Comparison of ENCODE assay signal across 24 cellular contexts in genomic region chr13:98394820-98395510, GRCh38.
"Had no signal": no experiment of that assay in that cellular context is flagged by ENCODE, and none has a peak within 500 bp of the region (broad histone marks: within the 10 kb centered on the region; RNA-seq: fewer than 3 reads in every experiment).

No MANE protein-coding gene starts in this region.

- H3K4me3 Mint-ChIP-seq: immature natural killer cell; naive thymus-derived CD8-positive, alpha-beta T cell; nephron; stimulated activated memory B cell treated with anti-CD40 and anti-IgM and Interleukin-4, amounts not matched to agents 10 μg/mL and 1 μg/mL and 100 μg/mL, for 72 hours; type B pancreatic cell had no signal

- H3K27ac ChIP-seq: left lung, lower lobe of right lung, pancreas, psoas muscle, right lobe of liver, suprapubic skin, tibial nerve, uterus had no signal

- ATAC-seq: left colon; left lung; lower lobe of right lung; naive thymus-derived CD8-positive, alpha-beta T cell; pancreas; psoas muscle; stimulated activated memory B cell treated with anti-CD40 and anti-IgM and Interleukin-4, amounts not matched to agents 10 μg/mL and 1 μg/mL and 100 μg/mL, for 72 hours had no signal

- H3K36me3 ChIP-seq: uterus had no signal

- H3K27me3 Mint-ChIP-seq: type B pancreatic cell had no signal

- H3K4me1 ChIP-seq: left lung, lower lobe of right lung, pancreas, right lobe of liver, tibial nerve, uterus had no signal

- H3K27ac Mint-ChIP-seq: immature natural killer cell; naive thymus-derived CD8-positive, alpha-beta T cell; nephron; stimulated activated memory B cell treated with anti-CD40 and anti-IgM and Interleukin-4, amounts not matched to agents 10 μg/mL and 1 μg/mL and 100 μg/mL, for 72 hours; type B pancreatic cell had no signal

- H3K27me3 ChIP-seq: left lung, pancreas, right lobe of liver, suprapubic skin, tibial nerve, uterus had no signal

- H3K9me3 Mint-ChIP-seq: naive thymus-derived CD8-positive, alpha-beta T cell; nephron; stimulated activated memory B cell treated with anti-CD40 and anti-IgM and Interleukin-4, amounts not matched to agents 10 μg/mL and 1 μg/mL and 100 μg/mL, for 72 hours; type B pancreatic cell had no signal

- DNase-seq: hypothalamus; immature natural killer cell; kidney; left colon; left lung; lower lobe of right lung; mammary epithelial cell; mesenchymal stem cell; naive thymus-derived CD8-positive, alpha-beta T cell; pancreas; psoas muscle; right lobe of liver; stimulated activated CD4-positive, alpha-beta T cell treated with anti-CD3 and anti-CD28 coated beads, Interleukin-1b, Interleukin-23, amount 100 ng/mL, for 48 hours; stimulated activated CD4-positive, alpha-beta T cell treated with anti-CD3 and anti-CD28 coated beads, Interleukin-2, amount 100 ng/mL, for 48 hours; stimulated activated CD4-positive, alpha-beta T cell treated with anti-CD3 and anti-CD28 coated beads, Interleukin-4, amount 100 ng/mL, for 4 hours; stimulated activated CD8-positive, alpha-beta memory T cell treated with anti-CD3 and anti-CD28 coated beads, Interleukin-4, amount 100 ng/mL, for 48 hours; stimulated activated naive CD4-positive, alpha-beta T cell treated with Interleukin-2 at 50 U/mL for 16 hours; uterus had no signal

- H3K4me3 ChIP-seq: left lung, lower lobe of right lung, pancreas, psoas muscle, right lobe of liver, smooth muscle cell, suprapubic skin, tibial nerve, uterus had no signal

- H3K9me3 ChIP-seq: left lung, lower lobe of right lung, pancreas, psoas muscle, right lobe of liver, suprapubic skin, tibial nerve, uterus had no signal

- H3K36me3 Mint-ChIP-seq: immature natural killer cell; naive thymus-derived CD8-positive, alpha-beta T cell; stimulated activated memory B cell treated with anti-CD40 and anti-IgM and Interleukin-4, amounts not matched to agents 10 μg/mL and 1 μg/mL and 100 μg/mL, for 72 hours had no signal

- H3K4me2 ChIP-seq: smooth muscle cell had no signal

- H3K4me1 Mint-ChIP-seq: immature natural killer cell; naive thymus-derived CD8-positive, alpha-beta T cell; stimulated activated memory B cell treated with anti-CD40 and anti-IgM and Interleukin-4, amounts not matched to agents 10 μg/mL and 1 μg/mL and 100 μg/mL, for 72 hours had no signal
